In the genomic region with DNA sequence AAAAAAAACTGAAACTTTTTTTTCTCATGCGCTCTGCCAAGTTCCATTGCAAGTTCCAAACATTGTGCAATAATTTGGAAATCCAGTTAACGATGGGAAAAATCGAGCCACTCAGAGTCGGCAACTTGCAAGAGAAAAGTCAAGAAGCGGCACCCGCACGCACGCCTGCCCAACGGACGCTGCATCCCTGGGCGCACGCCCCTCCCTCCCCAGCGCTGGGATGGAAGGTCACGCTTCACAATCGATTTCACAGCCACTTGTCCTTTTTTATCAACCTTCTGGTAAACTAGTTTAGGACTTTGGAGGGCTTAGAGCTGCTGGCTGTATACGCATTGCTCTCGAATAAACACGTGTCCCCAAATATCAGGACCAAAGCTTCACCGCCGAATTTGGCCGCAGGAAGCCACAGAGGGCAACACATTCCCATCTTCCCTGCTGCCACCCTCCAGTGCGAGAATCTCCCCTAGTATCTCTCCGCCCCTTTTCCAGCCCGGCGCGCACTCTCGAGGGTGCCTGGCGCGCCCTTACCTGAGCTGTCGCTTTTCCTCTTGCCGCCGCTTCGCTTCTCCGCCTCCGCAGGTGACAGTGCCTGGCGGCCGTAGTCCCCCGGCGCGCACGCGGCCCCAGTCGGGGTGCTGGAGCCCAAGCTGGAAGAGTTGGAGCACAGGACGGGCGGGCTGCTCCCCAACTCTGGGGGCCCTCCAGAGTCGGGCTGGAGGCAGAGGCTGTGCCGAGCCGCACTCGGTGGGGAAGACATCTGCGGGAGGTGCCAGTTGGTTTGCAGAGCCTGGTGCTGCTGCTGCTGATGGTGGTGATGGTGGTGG, we compare ENCODE assay signal across 9 cellular contexts. TPM values are rescaled to one million over a fixed set of nuclear protein-coding genes. Genes with fewer than 3 reads are reported as not detected.
A peak's percentile ranks its signal among the peaks of the same experiment; 100 is the strongest.
DNase-seq lines count a peak whose midpoint lies in the region; ATAC-seq and TF ChIP-seq lines count a peak whose summit lies in the region.
"Had no signal": no experiment of that assay in that cellular context is flagged by ENCODE, and none has a peak within 500 bp of the region (broad histone marks: within the 10 kb centered on the region; RNA-seq: fewer than 3 reads in every experiment).

No MANE protein-coding gene starts in this region.

- H3K27ac ChIP-seq in ACC112 (ENCODE audit: low read depth, low read length): peak overlapping the region; percentile 87
- H3K27ac ChIP-seq in muscle layer of colon (ENCODE audit: low read depth, low read length): peak overlapping the region; percentile 47

- peak overlapping the region; percentile 99 for H3K4me3 ChIP-seq in ACC112 (ENCODE audit: low read depth, low read length)
- H3K4me3 ChIP-seq in epithelial cell of proximal tubule (ENCODE audit: low read depth, low read length): peak overlapping the region; percentile 28
- peak overlapping the region; percentile 43 to 65 for H3K4me3 ChIP-seq in muscle layer of colon (ENCODE audit: low read depth in 1 of 2, low read length in 2 of 2)

- peaks cover 56% of the 10 kb centered on the region for H3K79me2 ChIP-seq in ACC112 (ENCODE audit: control insufficient read depth, insufficient read depth, low read length, unreplicated experiment)

- ATAC-seq in HG02885 (IDR thresholded peaks at IDR 0.05; ENCODE audit: poor library complexity, unreplicated experiment): no peak
- ATAC-seq in HG03135 (IDR thresholded peaks at IDR 0.05; ENCODE audit: unreplicated experiment): no peak

- no peaks in the 10 kb centered on the region for H3K9me3 ChIP-seq in muscle layer of colon (ENCODE audit: low read length)

- H3K9ac ChIP-seq in muscle layer of colon (ENCODE audit: low read length): no peak overlapping the region

- TF ChIP-seq CTCF in epithelial cell of proximal tubule (conservative IDR thresholded peaks at IDR 0.05; ENCODE audit: low read depth, low read length): no peak

- H3K36me3 ChIP-seq in ACC112 (ENCODE audit: insufficient read depth, low read length) (no peaks in the 10 kb centered on the region), muscle layer of colon (ENCODE audit: insufficient read depth, low read length) (no peaks in the 10 kb centered on the region)

- H3K4me1 ChIP-seq in ACC112 (ENCODE audit: control insufficient read depth, insufficient read depth, low read length, unreplicated experiment): peaks cover 3% of the 10 kb centered on the region
- H3K4me1 ChIP-seq in muscle layer of colon (ENCODE audit: insufficient read depth, low read length): peaks cover 13% of the 10 kb centered on the region

- DNase-seq in NCI-H1092 treated with DMSO at 0.1 percent for 48 hours (lab: John Stamatoyannopoulos, UW) (peak; percentile 92), epithelial cell of proximal tubule (ENCODE audit: low read depth) (peak; percentile 23), epidermal melanocyte (ENCODE audit: insufficient read length, low spot score) (no peak), hippocampal formation (lab: John Stamatoyannopoulos, UW) (no peak)

- H2AFZ ChIP-seq in ACC112 (ENCODE audit: low read length, unreplicated experiment): peak overlapping the region; percentile 87

- H3K27me3 ChIP-seq in ACC112 (ENCODE audit: insufficient read depth, low read length) (no peaks in the 10 kb centered on the region), muscle layer of colon (ENCODE audit: control insufficient read depth in 1 of 2, insufficient read depth in 2 of 2, low read length in 2 of 2) (peaks cover 25 to 38% of the 10 kb centered on the region in 2 donors)

RNA-seq across cellular contexts. Expression of a gene that starts 0.9 kb away (rescaled TPM):
- total RNA-seq in epithelial cell of proximal tubule: not detected in 2 replicates
- total RNA-seq: HT1080 had no signal

Comparison
In these comparisons a context has a peak if more than half of its experiments do, and no peak if none do; other contexts are left out.
1. H3K4me3 ChIP-seq: peak in every context shown above with its lines; median percentile 99 in ACC112; 54 in muscle layer of colon; 28 in epithelial cell of proximal tubule.
2. DNase-seq: peak in NCI-H1092 treated with DMSO at 0.1 percent for 48 hours (single experiment) and epithelial cell of proximal tubule (single experiment); none in epidermal melanocyte (single experiment) and hippocampal formation (0 of 2).